ENCODE assay signal across 9 cellular contexts in genomic region chr15:92158426-92158825, GRCh38.
DNase-seq lines count a peak whose midpoint lies in the region; ATAC-seq and TF ChIP-seq lines count a peak whose summit lies in the region.
"Had no signal": no experiment of that assay in that cellular context is flagged by ENCODE, and none has a peak within 500 bp of the region (broad histone marks: within the 10 kb centered on the region; RNA-seq: fewer than 3 reads in every experiment).

No MANE protein-coding gene starts in this region.

- H3K27ac Mint-ChIP-seq in activated CD4-positive, alpha-beta T cell treated with anti-CD3 and anti-CD28 coated beads, Interleukin-2, amount 10 ng/mL, durations not matched to agents 7 days and 5 days, result no peak overlapping the region
- no peak overlapping the region for H3K27ac Mint-ChIP-seq in stimulated activated effector memory CD8-positive, alpha-beta T cell treated with anti-CD3 and anti-CD28 coated beads, Interleukin-12 subunit alpha, Interleukin-12 subunit beta, amount 100 ng/mL, for 72 hours

- BruUV-seq in Panc1 (replicated peaks; lab: Mats Ljungman, UMichigan), result no TSS peak

- H3K4me3 Mint-ChIP-seq in activated CD4-positive, alpha-beta T cell treated with anti-CD3 and anti-CD28 coated beads, Interleukin-2, amount 10 ng/mL, durations not matched to agents 7 days and 5 days, result no peak overlapping the region
- H3K4me3 Mint-ChIP-seq in stimulated activated effector memory CD8-positive, alpha-beta T cell treated with anti-CD3 and anti-CD28 coated beads, Interleukin-12 subunit alpha, Interleukin-12 subunit beta, amount 100 ng/mL, for 72 hours, result no peak overlapping the region

- no peaks in the 10 kb centered on the region for H3K9me3 ChIP-seq in Panc1 (ENCODE audit: control insufficient read depth, insufficient read depth, low read depth, low read length)
- no peaks in the 10 kb centered on the region for H3K9me3 ChIP-seq in esophagus (ENCODE audit: control insufficient read depth in 2 of 2, insufficient read depth in 1 of 2, low read depth in 1 of 2, low read length in 1 of 2)
- H3K9me3 ChIP-seq: suprapubic skin had no signal

- H3K27me3 Mint-ChIP-seq in activated CD4-positive, alpha-beta T cell treated with anti-CD3 and anti-CD28 coated beads, Interleukin-2, amount 10 ng/mL, durations not matched to agents 7 days and 5 days, result no peaks in the 10 kb centered on the region

- no peaks in the 10 kb centered on the region for H3K27me3 ChIP-seq in Panc1 (ENCODE audit: control insufficient read depth, insufficient read depth, low read length)
- H3K27me3 ChIP-seq in esophagus (ENCODE audit: control insufficient read depth in 1 of 2, insufficient read depth in 2 of 2, low read length in 2 of 2), result no peaks in the 10 kb centered on the region
- H3K27me3 ChIP-seq: suprapubic skin had no signal

- H3K36me3 ChIP-seq in Panc1 (ENCODE audit: control insufficient read depth, insufficient read depth, low read length) (no peaks in the 10 kb centered on the region), esophagus (ENCODE audit: control insufficient read depth in 2 of 2, insufficient read depth in 2 of 2, low read length in 1 of 2) (peaks cover 2 to 3% of the 10 kb centered on the region in 2 donors)

- no peak for TF ChIP-seq CTCF in Panc1 (IDR thresholded peaks at IDR 0.05)

- H3K36me3 Mint-ChIP-seq in activated CD4-positive, alpha-beta T cell treated with anti-CD3 and anti-CD28 coated beads, Interleukin-2, amount 10 ng/mL, durations not matched to agents 7 days and 5 days (ENCODE audit: low read depth), result peaks cover 2% of the 10 kb centered on the region
- peaks cover 12% of the 10 kb centered on the region for H3K36me3 Mint-ChIP-seq in stimulated activated effector memory CD8-positive, alpha-beta T cell treated with anti-CD3 and anti-CD28 coated beads, Interleukin-12 subunit alpha, Interleukin-12 subunit beta, amount 100 ng/mL, for 72 hours

- H3K4me1 Mint-ChIP-seq in activated CD4-positive, alpha-beta T cell treated with anti-CD3 and anti-CD28 coated beads, Interleukin-2, amount 10 ng/mL, durations not matched to agents 7 days and 5 days, result peaks cover 13% of the 10 kb centered on the region
- peaks cover 26% of the 10 kb centered on the region for H3K4me1 Mint-ChIP-seq in stimulated activated effector memory CD8-positive, alpha-beta T cell treated with anti-CD3 and anti-CD28 coated beads, Interleukin-12 subunit alpha, Interleukin-12 subunit beta, amount 100 ng/mL, for 72 hours

- no peaks in the 10 kb centered on the region for H3K9me3 Mint-ChIP-seq in activated CD4-positive, alpha-beta T cell treated with anti-CD3 and anti-CD28 coated beads, Interleukin-2, amount 10 ng/mL, durations not matched to agents 7 days and 5 days
- H3K9me3 Mint-ChIP-seq in stimulated activated effector memory CD8-positive, alpha-beta T cell treated with anti-CD3 and anti-CD28 coated beads, Interleukin-12 subunit alpha, Interleukin-12 subunit beta, amount 100 ng/mL, for 72 hours, result no peaks in the 10 kb centered on the region

- CTCF ChIA-PET in activated CD4-positive, alpha-beta T cell treated with anti-CD3 and anti-CD28 coated beads, Interleukin-2, amount 10 ng/mL, durations not matched to agents 7 days and 5 days (lab: Charles Lee), result interaction anchor here (1.2 kb wide), 1 partner anchor 12 kb away, joined by 3 read pairs; no protein-coding TSS in a partner anchor
- CTCF ChIA-PET in Panc1 (lab: Charles Lee), result no interaction called here

- intact Hi-C loops in Panc1 (cut with micrococcal nuclease; ENCODE audit: unreplicated experiment), result no loop called here

- no peaks in the 10 kb centered on the region for H3K4me1 ChIP-seq in Panc1 (ENCODE audit: control insufficient read depth, insufficient read depth, low read length)
- peaks cover 0 to 2% of the 10 kb centered on the region in 2 donors for H3K4me1 ChIP-seq in esophagus (ENCODE audit: control insufficient read depth in 2 of 2, insufficient read depth in 2 of 2, low read length in 1 of 2)

- H3K27ac ChIP-seq in Panc1 (ENCODE audit: low read length) (no peak overlapping the region), esophagus (ENCODE audit: low read depth in 2 of 2, low read length in 1 of 2) (peak overlapping the region; percentile 70 to 71)
- H3K27ac ChIP-seq: suprapubic skin had no signal

- 47 to 56% methylated on average over 6 of the region's 6 CpGs for WGBS in esophagus, 2 donors

- in situ Hi-C loops in Panc1 (cut with HindIII; ENCODE audit: low pct_unique_long_range_greater_than_20kb, low sequenced_read_pairs), result no loop called here

- ATAC-seq in Panc1 (0 out of 2 replicates have a peak, but pooled peaks have one; percentile 58), HG03139 (IDR thresholded peaks at IDR 0.05; ENCODE audit: unreplicated experiment) (no peak), HG03280 (IDR thresholded peaks at IDR 0.05; ENCODE audit: unreplicated experiment) (no peak)
- peak; percentile 85 for ATAC-seq in stimulated activated effector memory CD8-positive, alpha-beta T cell treated with anti-CD3 and anti-CD28 coated beads, Interleukin-12 subunit alpha, Interleukin-12 subunit beta, amount 100 ng/mL, for 72 hours

- H3K4me3 ChIP-seq in Panc1 (ENCODE audit: low read depth in 2 of 2, low read length in 2 of 2) (no peak overlapping the region), esophagus (ENCODE audit: low read depth in 1 of 2, low read length in 2 of 2) (no peak overlapping the region)
- H3K4me3 ChIP-seq: suprapubic skin had no signal

- peak; percentile 10 for DNase-seq in activated CD4-positive, alpha-beta T cell treated with anti-CD3 and anti-CD28 coated beads for 1 hour
- DNase-seq in activated CD4-positive, alpha-beta T cell treated with anti-CD3 and anti-CD28 coated beads, Interleukin-2, amount 10 ng/mL, durations not matched to agents 7 days and 5 days, result no peak
- DNase-seq in Panc1 (ENCODE audit: low read depth, low spot score), result peak; percentile 10
- DNase-seq in stimulated activated effector memory CD8-positive, alpha-beta T cell treated with anti-CD3 and anti-CD28 coated beads, Interleukin-12 subunit alpha, Interleukin-12 subunit beta, amount 100 ng/mL, for 72 hours (ENCODE audit: low spot score in 2 of 2), result peak in 1 of 2 donors; percentile 55
- no peak for DNase-seq in NCI-H526 treated with DMSO at 0.1 percent for 48 hours (lab: John Stamatoyannopoulos, UW)

- POLR2A ChIA-PET in activated CD4-positive, alpha-beta T cell treated with anti-CD3 and anti-CD28 coated beads, Interleukin-2, amount 10 ng/mL, durations not matched to agents 7 days and 5 days (lab: Charles Lee), result no interaction called here
- POLR2A ChIA-PET in Panc1 (lab: Charles Lee), result no interaction called here

Comparison
In these comparisons a context has a peak if more than half of its experiments do, and no peak if none do; other contexts are left out.
1. DNase-seq: peak in activated CD4-positive, alpha-beta T cell treated with anti-CD3 and anti-CD28 coated beads for 1 hour (single experiment) and Panc1 (single experiment); none in activated CD4-positive, alpha-beta T cell treated with anti-CD3 and anti-CD28 coated beads, Interleukin-2, amount 10 ng/mL, durations not matched to agents 7 days and 5 days (single experiment) and NCI-H526 treated with DMSO at 0.1 percent for 48 hours (single experiment).
2. ATAC-seq: peak in Panc1 (single experiment) and stimulated activated effector memory CD8-positive, alpha-beta T cell treated with anti-CD3 and anti-CD28 coated beads, Interleukin-12 subunit alpha, Interleukin-12 subunit beta, amount 100 ng/mL, for 72 hours (single experiment); none in HG03139 (single experiment) and HG03280 (single experiment).